In the genomic region with DNA sequence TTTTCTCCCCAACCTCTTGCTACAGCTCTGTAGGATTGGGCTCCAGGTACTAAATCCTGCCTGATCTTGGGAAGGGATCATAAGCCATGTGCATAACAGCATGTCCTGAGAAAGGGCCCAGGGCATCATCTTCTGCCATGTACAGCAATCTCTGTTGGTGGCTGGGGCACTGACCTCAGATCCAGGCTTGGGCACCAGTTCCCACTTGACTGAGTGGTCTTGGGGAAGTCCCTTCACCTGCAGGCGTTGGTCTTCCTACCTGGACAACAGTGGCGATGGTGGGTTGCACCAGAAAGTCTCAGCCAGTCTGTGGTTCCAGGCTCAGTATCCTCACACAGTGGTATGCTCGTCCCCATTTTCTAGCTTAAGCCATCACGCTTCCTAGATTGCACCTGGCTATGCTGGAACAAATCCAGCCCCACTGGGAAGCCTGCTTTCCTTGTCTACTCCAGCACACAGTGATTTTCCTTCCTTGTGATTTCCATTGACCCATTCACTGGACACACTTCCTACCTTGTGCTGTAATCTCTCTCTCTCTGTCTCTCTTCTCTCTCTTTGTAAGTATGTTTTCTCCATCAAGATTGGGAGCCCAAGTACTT, we compare ENCODE assay signal across 32 cellular contexts.
DNase-seq lines count a peak whose midpoint lies in the region; ATAC-seq and TF ChIP-seq lines count a peak whose summit lies in the region.
"Had no signal": no experiment of that assay in that cellular context is flagged by ENCODE, and none has a peak within 500 bp of the region (broad histone marks: within the 10 kb centered on the region; RNA-seq: fewer than 3 reads in every experiment).

No MANE protein-coding gene starts in this region.

- peak overlapping the region; percentile 90 for H3K27ac ChIP-seq in RWPE1
- H3K27ac ChIP-seq in esophagus squamous epithelium, result peak overlapping the region; percentile 86 to 92 (median 90)
- H3K27ac ChIP-seq: body of pancreas, neural progenitor cell, parathyroid adenoma, suprapubic skin had no signal

- ATAC-seq in WTC11 (no peak), HG03439 (IDR thresholded peaks at IDR 0.05; ENCODE audit: unreplicated experiment) (no peak), HG02588 (IDR thresholded peaks at IDR 0.05; ENCODE audit: unreplicated experiment) (no peak)
- ATAC-seq: activated CD4-positive, CD25-positive, alpha-beta regulatory T cell treated with anti-CD3 and anti-CD28 coated beads, Interleukin-2, amount 50 U/mL, for 24 hours; body of pancreas; left lobe of liver had no signal

- H3K9me3 Mint-ChIP-seq in WTC11, result peaks cover 23% of the 10 kb centered on the region

- H3K4me3 Mint-ChIP-seq in WTC11, result no peak overlapping the region
- H3K4me3 Mint-ChIP-seq: activated CD4-positive, alpha-beta memory T cell treated with anti-CD3 and anti-CD28 coated beads for 36 hours; activated naive CD4-positive, alpha-beta T cell treated with anti-CD3 and anti-CD28 coated beads, Interleukin-2, amount 10 ng/mL, durations not matched to agents 7 days and 5 days; activated T-helper 1 cell treated with anti-CD3 and anti-CD28 coated beads, Interleukin-12 subunit alpha, Interleukin-12 subunit beta, Interleukin-2, Interleukin-4 antibody, amounts not matched to agents 30 ng/mL and 10 ng/mL and 1 ng/mL, durations not matched to agents 14 hours and 24 hours and 36 hours; HFFc6; neural progenitor cell had no signal

- POLR2A ChIA-PET in RWPE1 (lab: Yijun Ruan, JAX; ENCODE audit: low non-redundant PET), result no interaction called here
- POLR2A ChIA-PET in WTC11 (lab: Charles Lee), result no interaction called here

- no peaks in the 10 kb centered on the region for H3K4me1 Mint-ChIP-seq in WTC11
- H3K4me1 Mint-ChIP-seq: activated naive CD4-positive, alpha-beta T cell treated with anti-CD3 and anti-CD28 coated beads, Interleukin-2, amount 10 ng/mL, durations not matched to agents 7 days and 5 days had no signal

- WGBS in esophagus squamous epithelium, 2 donors, result 55 to 77% methylated on average over 3 to 4 of the region's 4 CpGs

- H3K27me3 Mint-ChIP-seq in WTC11 (ENCODE audit: low read depth), result peaks cover 9% of the 10 kb centered on the region

- no peak for TF ChIP-seq CTCF in RWPE1 (conservative IDR thresholded peaks at IDR 0.05; ENCODE audit: low read depth)
- TF ChIP-seq CTCF in esophagus squamous epithelium (IDR thresholded peaks at IDR 0.05), result no peak
- no peak for TF ChIP-seq CTCF in WTC11 (IDR thresholded peaks at IDR 0.05)

- TF ChIP-seq POLR2A in esophagus squamous epithelium (IDR thresholded peaks at IDR 0.05), result no peak

- CTCF ChIA-PET in RWPE1 (lab: Yijun Ruan, JAX) (interaction anchor here (0.7 to 1.4 kb wide), 2 partner anchors 31 to 107 kb away, joined by 3 read pairs; no protein-coding TSS in a partner anchor), WTC11 (lab: Charles Lee) (interaction anchor here (2.0 kb wide), 1 partner anchor 19 kb away, joined by 7 read pairs; no protein-coding TSS in a partner anchor)

- no peak overlapping the region for H3K4me3 ChIP-seq in esophagus squamous epithelium
- H3K4me3 ChIP-seq: body of pancreas, MG63, neural progenitor cell, suprapubic skin had no signal

- peaks cover 17 to 71% (median 23%) of the 10 kb centered on the region in 3 donors for H3K4me1 ChIP-seq in esophagus squamous epithelium
- H3K4me1 ChIP-seq: body of pancreas, parathyroid adenoma, suprapubic skin had no signal

- DNase-seq in NCI-H1092 treated with DMSO at 0.1 percent for 48 hours (lab: John Stamatoyannopoulos, UW) (peak; percentile 8), NCI-H1092 (lab: John Stamatoyannopoulos, UW) (no peak), G401 (ENCODE audit: low spot score) (peak; percentile 86), RWPE1 (ENCODE audit: low spot score) (no peak), esophagus squamous epithelium (lab: John Stamatoyannopoulos, UW) (no peak), WTC11 (ENCODE audit: low spot score) (no peak)
- DNase-seq: 8988T; activated CD4-positive, alpha-beta memory T cell treated with anti-CD3 and anti-CD28 coated beads for 36 hours; activated CD8-positive, alpha-beta memory T cell treated with anti-CD3 and anti-CD28 coated beads, Interleukin-2, amount 50 U/mL, for 48 hours; activated naive CD4-positive, alpha-beta T cell treated with anti-CD3 and anti-CD28 coated beads, Interleukin-2, amount 10 ng/mL, durations not matched to agents 7 days and 5 days; body of pancreas; HFFc6; KG1; mesenchymal stem cell; MG63; NCI-H1417 treated with DMSO at 0.1 percent for 48 hours; NCI-H2081 treated with DMSO at 0.1 percent for 48 hours; NCI-H446 treated with DMSO at 0.1 percent for 48 hours; OCI-M1; retina; Right ventricle myocardium superior; small intestine; stimulated activated naive CD4-positive, alpha-beta T cell; T-helper 2 cell had no signal

- H3K27me3 ChIP-seq in esophagus squamous epithelium, result no peaks in the 10 kb centered on the region
- H3K27me3 ChIP-seq: body of pancreas, MG63, suprapubic skin had no signal

- intact Hi-C loops in esophagus squamous epithelium (cut with DNase I), result no loop called here

- peaks cover 0 to 22% (median 0%) of the 10 kb centered on the region in 3 donors for H3K9me3 ChIP-seq in esophagus squamous epithelium
- H3K9me3 ChIP-seq: suprapubic skin had no signal

- H3K36me3 Mint-ChIP-seq in WTC11, result no peaks in the 10 kb centered on the region
- H3K36me3 Mint-ChIP-seq: activated naive CD4-positive, alpha-beta T cell treated with anti-CD3 and anti-CD28 coated beads, Interleukin-2, amount 10 ng/mL, durations not matched to agents 7 days and 5 days; neural progenitor cell had no signal

- no peak overlapping the region for H3K27ac Mint-ChIP-seq in WTC11
- H3K27ac Mint-ChIP-seq: activated CD4-positive, alpha-beta memory T cell treated with anti-CD3 and anti-CD28 coated beads for 36 hours; activated naive CD4-positive, alpha-beta T cell treated with anti-CD3 and anti-CD28 coated beads, Interleukin-2, amount 10 ng/mL, durations not matched to agents 7 days and 5 days; activated T-helper 1 cell treated with anti-CD3 and anti-CD28 coated beads, Interleukin-12 subunit alpha, Interleukin-12 subunit beta, Interleukin-2, Interleukin-4 antibody, amounts not matched to agents 30 ng/mL and 10 ng/mL and 1 ng/mL, durations not matched to agents 14 hours and 24 hours and 36 hours; HFFc6; neural progenitor cell had no signal

- H3K36me3 ChIP-seq in esophagus squamous epithelium, result no peaks in the 10 kb centered on the region
- H3K36me3 ChIP-seq: MG63, neural progenitor cell, suprapubic skin had no signal

- in situ Hi-C loops in G401 (cut with HindIII; ENCODE audit: low sequenced_read_pairs), result no loop called here

TF ChIP-seq in WTC11, 78 proteins besides CTCF, POLR2A, EP300 and RAD21 (continues in another document):
- no peak for TF ChIP-seq ZNF396 (CRISPR knock-in tag; IDR thresholded peaks at IDR 0.05; ENCODE audit: borderline replicate concordance)
- no peak for TF ChIP-seq FOXJ3 (CRISPR knock-in tag; IDR thresholded peaks at IDR 0.05; ENCODE audit: borderline replicate concordance)
- no peak for TF ChIP-seq NFATC4 (CRISPR knock-in tag; IDR thresholded peaks at IDR 0.05)
- TF ChIP-seq, protein P1, sequence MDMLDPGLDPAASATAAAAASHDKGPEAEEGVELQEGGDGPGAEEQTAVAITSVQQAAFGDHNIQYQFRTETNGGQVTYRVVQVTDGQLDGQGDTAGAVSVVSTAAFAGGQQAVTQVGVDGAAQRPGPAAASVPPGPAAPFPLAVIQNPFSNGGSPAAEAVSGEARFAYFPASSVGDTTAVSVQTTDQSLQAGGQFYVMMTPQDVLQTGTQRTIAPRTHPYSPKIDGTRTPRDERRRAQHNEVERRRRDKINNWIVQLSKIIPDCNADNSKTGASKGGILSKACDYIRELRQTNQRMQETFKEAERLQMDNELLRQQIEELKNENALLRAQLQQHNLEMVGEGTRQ (CRISPR knock-in tag; IDR thresholded peaks at IDR 0.05), result no peak
- no peak for TF ChIP-seq ZNF121 (CRISPR knock-in tag; IDR thresholded peaks at IDR 0.05)
- TF ChIP-seq, protein P2, sequence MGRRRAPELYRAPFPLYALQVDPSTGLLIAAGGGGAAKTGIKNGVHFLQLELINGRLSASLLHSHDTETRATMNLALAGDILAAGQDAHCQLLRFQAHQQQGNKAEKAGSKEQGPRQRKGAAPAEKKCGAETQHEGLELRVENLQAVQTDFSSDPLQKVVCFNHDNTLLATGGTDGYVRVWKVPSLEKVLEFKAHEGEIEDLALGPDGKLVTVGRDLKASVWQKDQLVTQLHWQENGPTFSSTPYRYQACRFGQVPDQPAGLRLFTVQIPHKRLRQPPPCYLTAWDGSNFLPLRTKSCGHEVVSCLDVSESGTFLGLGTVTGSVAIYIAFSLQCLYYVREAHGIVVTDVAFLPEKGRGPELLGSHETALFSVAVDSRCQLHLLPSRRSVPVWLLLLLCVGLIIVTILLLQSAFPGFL (CRISPR knock-in tag; IDR thresholded peaks at IDR 0.05; ENCODE audit: borderline replicate concordance), result no peak
- TF ChIP-seq, protein P3, sequence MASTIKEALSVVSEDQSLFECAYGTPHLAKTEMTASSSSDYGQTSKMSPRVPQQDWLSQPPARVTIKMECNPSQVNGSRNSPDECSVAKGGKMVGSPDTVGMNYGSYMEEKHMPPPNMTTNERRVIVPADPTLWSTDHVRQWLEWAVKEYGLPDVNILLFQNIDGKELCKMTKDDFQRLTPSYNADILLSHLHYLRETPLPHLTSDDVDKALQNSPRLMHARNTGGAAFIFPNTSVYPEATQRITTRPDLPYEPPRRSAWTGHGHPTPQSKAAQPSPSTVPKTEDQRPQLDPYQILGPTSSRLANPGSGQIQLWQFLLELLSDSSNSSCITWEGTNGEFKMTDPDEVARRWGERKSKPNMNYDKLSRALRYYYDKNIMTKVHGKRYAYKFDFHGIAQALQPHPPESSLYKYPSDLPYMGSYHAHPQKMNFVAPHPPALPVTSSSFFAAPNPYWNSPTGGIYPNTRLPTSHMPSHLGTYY (CRISPR knock-in tag; IDR thresholded peaks at IDR 0.05), result no peak

Comparison
In these comparisons a context has a peak if more than half of its experiments do, and no peak if none do; other contexts are left out.
1. DNase-seq: peak in NCI-H1092 treated with DMSO at 0.1 percent for 48 hours (single experiment) and G401 (single experiment); none in NCI-H1092 (single experiment), RWPE1 (single experiment), esophagus squamous epithelium (single experiment) and WTC11 (single experiment).